ENCODE assay signal across 29 cellular contexts in the genomic region with DNA sequence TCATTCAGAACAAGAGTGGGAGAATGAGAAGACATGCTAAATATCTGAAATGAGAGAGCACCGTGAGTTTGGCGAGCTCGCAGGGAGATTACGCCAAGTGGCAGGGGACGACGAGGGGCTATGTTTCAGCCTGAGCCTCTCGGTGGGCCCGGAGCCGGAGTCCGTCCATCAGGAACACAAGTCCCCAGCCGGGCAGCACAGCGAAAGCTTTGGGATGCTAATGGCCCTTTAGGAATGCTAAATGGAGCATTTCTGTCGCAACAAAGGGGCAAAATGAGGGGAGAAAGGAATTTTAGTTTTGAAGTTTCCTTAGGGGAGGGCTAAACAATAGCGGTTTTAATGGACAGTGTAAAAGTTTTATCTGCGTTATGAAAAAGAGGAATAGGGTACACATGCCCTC. TPM values are rescaled to one million over a fixed set of nuclear protein-coding genes. Genes with fewer than 3 reads are reported as not detected.
DNase-seq lines count a peak whose midpoint lies in the region; ATAC-seq and TF ChIP-seq lines count a peak whose summit lies in the region.
"Had no signal": no experiment of that assay in that cellular context is flagged by ENCODE, and none has a peak within 500 bp of the region (broad histone marks: within the 10 kb centered on the region; RNA-seq: fewer than 3 reads in every experiment).

No MANE protein-coding gene starts in this region.

- H4K5ac ChIP-seq in H9 (ENCODE audit: insufficient read length, low read depth, low read length) = no peak overlapping the region

- H3K4me1 Mint-ChIP-seq in H9 (peaks cover 54 to 58% of the 10 kb centered on the region in 2 experiments), WTC11 (peaks cover 53% of the 10 kb centered on the region), neural progenitor cell (peaks cover 36% of the 10 kb centered on the region)
- H3K4me1 Mint-ChIP-seq: activated CD4-positive, alpha-beta memory T cell treated with anti-CD3 and anti-CD28 coated beads, Interleukin-2, amount 10 ng/mL, durations not matched to agents 7 days and 5 days; stimulated activated naive CD8-positive, alpha-beta T cell treated with anti-CD3 and anti-CD28 coated beads, Interleukin-15, amount 100 ng/mL, for 72 hours had no signal

- H3K23ac ChIP-seq in H9 (ENCODE audit: insufficient read length, low read depth, low read length) = no peak overlapping the region

- H2BK15ac ChIP-seq in H9 (ENCODE audit: low read depth, low read length) = no peak overlapping the region

- H3K36me3 ChIP-seq in neural progenitor cell = no peaks in the 10 kb centered on the region
- H3K36me3 ChIP-seq: BE2C, spleen, thoracic aorta, uterus had no signal

- peak overlapping the region; percentile 16 for H3K4me3 ChIP-seq in neural progenitor cell
- H3K4me3 ChIP-seq: gastroesophageal sphincter, GM12878, spleen, thoracic aorta, uterus had no signal

- no peak overlapping the region for H4K91ac ChIP-seq in H9 (ENCODE audit: insufficient read length, low read depth, low read length)

- H3K27me3 ChIP-seq in H9 (ENCODE audit: insufficient read depth, low read length) = peaks cover 14% of the 10 kb centered on the region; the same call in 1 of the 2 replicates
- peaks cover 28% of the 10 kb centered on the region for H3K27me3 ChIP-seq in neural progenitor cell
- H3K27me3 ChIP-seq: BE2C, gastroesophageal sphincter, uterus had no signal

- no peak overlapping the region for H3K4ac ChIP-seq in H9 (ENCODE audit: low read depth, low read length)

- no peak overlapping the region for H3T11ph ChIP-seq in H9 (ENCODE audit: low read length)

- peaks cover 46% of the 10 kb centered on the region for H3F3A ChIP-seq in neural progenitor cell (ENCODE audit: low read depth)

- peak; percentile 93 for DNase-seq in H9
- peak; percentile 83 for DNase-seq in WTC11 (ENCODE audit: low spot score)
- DNase-seq in iPS DF 19.7 (ENCODE audit: low read depth, low spot score) = peak; percentile 78
- peak; percentile 88 for DNase-seq in neural progenitor cell (ENCODE audit: low spot score)
- DNase-seq in COR-L47 (lab: John Stamatoyannopoulos, UW) = no peak
- DNase-seq in left lobe of liver (ENCODE audit: low spot score) = no peak
- DNase-seq: ACHN; activated CD4-positive, alpha-beta memory T cell treated with anti-CD3 and anti-CD28 coated beads, Interleukin-2, amount 10 ng/mL, durations not matched to agents 7 days and 5 days; amygdala; BE2C; CD8-positive, alpha-beta T cell; DMS 273 treated with DMSO at 0.1 percent for 48 hours; HCEC 1CT; left cardiac atrium; mammary epithelial cell; NCI-H1436 treated with DMSO at 0.1 percent for 48 hours; NCI-H446; NCI-H774; right cardiac atrium; spleen; stimulated activated CD4-positive, alpha-beta T cell treated with anti-CD3 and anti-CD28 coated beads, Interleukin-2, amount 100 ng/mL, for 48 hours; stimulated activated naive CD8-positive, alpha-beta T cell treated with anti-CD3 and anti-CD28 coated beads, Interleukin-15, amount 100 ng/mL, for 72 hours; SW 1271; uterus had no signal

- POLR2A ChIA-PET in WTC11 (lab: Charles Lee) = no interaction called here

- no peak for TF ChIP-seq CTCF in H9 (conservative IDR thresholded peaks at IDR 0.05)
- no peak for TF ChIP-seq CTCF in WTC11 (IDR thresholded peaks at IDR 0.05)
- no peak for TF ChIP-seq CTCF in neural progenitor cell (IDR thresholded peaks at IDR 0.05)

- H3K9me3 ChIP-seq in H9 (ENCODE audit: control insufficient read depth, low read depth, low read length) (no peaks in the 10 kb centered on the region), neural progenitor cell (ENCODE audit: low read depth) (peaks cover 5% of the 10 kb centered on the region)
- H3K9me3 ChIP-seq: BE2C, spleen, thoracic aorta, uterus had no signal

- no peak overlapping the region for H3K56ac ChIP-seq in H9 (ENCODE audit: insufficient read length, low read depth, low read length)

- H3K4me2 ChIP-seq in H9 (ENCODE audit: insufficient read depth, insufficient read length, low read length) (peak overlapping the region; percentile 19), neural progenitor cell (peak overlapping the region; percentile 66)

- H3K9ac ChIP-seq in H9 (ENCODE audit: extremely low read depth, insufficient read length, low read length) = no peak overlapping the region
- no peak overlapping the region for H3K9ac ChIP-seq in neural progenitor cell

- no peak overlapping the region for H2BK120ac ChIP-seq in H9 (ENCODE audit: low read depth, low read length, poor library complexity, severe bottlenecking)

- H3K9me3 Mint-ChIP-seq in H9 (peaks cover 4 to 6% of the 10 kb centered on the region in 2 experiments), WTC11 (peaks cover 5% of the 10 kb centered on the region), neural progenitor cell (no peaks in the 10 kb centered on the region)
- H3K9me3 Mint-ChIP-seq: activated CD4-positive, alpha-beta memory T cell treated with anti-CD3 and anti-CD28 coated beads, Interleukin-2, amount 10 ng/mL, durations not matched to agents 7 days and 5 days; CD8-positive, alpha-beta T cell; stimulated activated naive CD8-positive, alpha-beta T cell treated with anti-CD3 and anti-CD28 coated beads, Interleukin-15, amount 100 ng/mL, for 72 hours had no signal

- no peak overlapping the region for H2BK20ac ChIP-seq in H9 (ENCODE audit: low read depth, low read length, poor library complexity, severe bottlenecking)

- no peaks in the 10 kb centered on the region for H3K79me1 ChIP-seq in H9 (ENCODE audit: insufficient read depth, low read depth, low read length, poor library complexity, severe bottlenecking)

- H3K27me3 Mint-ChIP-seq in H9 (ENCODE audit: low read depth) (peaks cover 78% of the 10 kb centered on the region), WTC11 (ENCODE audit: low read depth) (peaks cover 59% of the 10 kb centered on the region), neural progenitor cell (ENCODE audit: insufficient read depth, low read depth) (peaks cover 26% of the 10 kb centered on the region)
- H3K27me3 Mint-ChIP-seq: activated CD4-positive, alpha-beta memory T cell treated with anti-CD3 and anti-CD28 coated beads, Interleukin-2, amount 10 ng/mL, durations not matched to agents 7 days and 5 days had no signal

- H3K4me1 ChIP-seq in H9 (ENCODE audit: insufficient read depth, low read length) = peaks cover 11% of the 10 kb centered on the region; the same call in 1 of the 2 replicates
- peaks cover 42% of the 10 kb centered on the region for H3K4me1 ChIP-seq in neural progenitor cell
- H3K4me1 ChIP-seq: BE2C, spleen, uterus had no signal

- peak overlapping the region; percentile 31 for H3K18ac ChIP-seq in H9 (ENCODE audit: insufficient read length, low read depth, low read length)

- H3K4me3 Mint-ChIP-seq in H9 = peak overlapping the region; percentile 39 to 67
- H3K4me3 Mint-ChIP-seq in WTC11 = peak overlapping the region; percentile 56
- peak overlapping the region; percentile 28 for H3K4me3 Mint-ChIP-seq in neural progenitor cell
- H3K4me3 Mint-ChIP-seq: activated CD4-positive, alpha-beta memory T cell treated with anti-CD3 and anti-CD28 coated beads, Interleukin-2, amount 10 ng/mL, durations not matched to agents 7 days and 5 days; CD8-positive, alpha-beta T cell; stimulated activated naive CD8-positive, alpha-beta T cell treated with anti-CD3 and anti-CD28 coated beads, Interleukin-15, amount 100 ng/mL, for 72 hours had no signal

- H3K79me2 ChIP-seq in H9 (ENCODE audit: insufficient read depth, low read length) (no peaks in the 10 kb centered on the region), neural progenitor cell (ENCODE audit: low read depth) (no peaks in the 10 kb centered on the region)

- CTCF ChIA-PET in WTC11 (lab: Charles Lee) = interaction anchor here (1.4 kb wide), 1 partner anchor 8 kb away, joined by 3 read pairs; no protein-coding TSS in a partner anchor

- H3K36me3 Mint-ChIP-seq in H9 (ENCODE audit: insufficient read depth in 1 of 3, low read depth in 3 of 3) (peaks cover 2 to 6% (median 2%) of the 10 kb centered on the region in 3 experiments; a peak in 5 of 7 replicates), WTC11 (peaks cover 8% of the 10 kb centered on the region), neural progenitor cell (no peaks in the 10 kb centered on the region)
- H3K36me3 Mint-ChIP-seq: CD8-positive, alpha-beta T cell had no signal

- no peak overlapping the region for H2BK12ac ChIP-seq in H9 (ENCODE audit: insufficient read length, low read depth, low read length)

- H3K23me2 ChIP-seq in H9 (ENCODE audit: insufficient read length, low read depth, low read length, poor library complexity, severe bottlenecking) = no peaks in the 10 kb centered on the region

- no peak overlapping the region for H2BK5ac ChIP-seq in H9 (ENCODE audit: insufficient read length, low read length)

- no peak overlapping the region for H4K8ac ChIP-seq in H9 (replicated peaks; ENCODE audit: insufficient read length, low read depth, low read length)

- H3K27ac ChIP-seq in H9 (ENCODE audit: insufficient read length, low read depth, low read length) = no peak overlapping the region
- H3K27ac ChIP-seq in neural progenitor cell = peak overlapping the region; percentile 42
- H3K27ac ChIP-seq: gastroesophageal sphincter, spleen, thoracic aorta, uterus had no signal

- H2AK5ac ChIP-seq in H9 (ENCODE audit: insufficient read length, low read length) = no peak overlapping the region

- peak overlapping the region; percentile 4; the same call in 1 of the 2 replicates for H3K14ac ChIP-seq in H9 (ENCODE audit: insufficient read depth, low read length)

- peak overlapping the region in 2 of 3 experiments; percentile 27 to 91; a peak in 3 of 7 replicates for H3K27ac Mint-ChIP-seq in H9
- peak overlapping the region; percentile 92 for H3K27ac Mint-ChIP-seq in WTC11
- H3K27ac Mint-ChIP-seq in neural progenitor cell = no peak overlapping the region
- H3K27ac Mint-ChIP-seq: activated CD4-positive, alpha-beta memory T cell treated with anti-CD3 and anti-CD28 coated beads, Interleukin-2, amount 10 ng/mL, durations not matched to agents 7 days and 5 days; CD8-positive, alpha-beta T cell had no signal

- H4K20me1 ChIP-seq in H9 (ENCODE audit: control insufficient read depth, insufficient read depth, insufficient read length) (no peaks in the 10 kb centered on the region), neural progenitor cell (ENCODE audit: low read depth) (peaks cover 15% of the 10 kb centered on the region)

- no peak overlapping the region for H2AFZ ChIP-seq in H9 (ENCODE audit: low read length)
- H2AFZ ChIP-seq in neural progenitor cell (replicated peaks) = peak overlapping the region; percentile 38

- no CpG with 5 or more reads among the region's 15 CpGs for WGBS in H9 (ENCODE audit: extremely low coverage, insufficient read length, low lambda C conversion rate)

- ATAC-seq in WTC11 (peak; percentile 90), left lobe of liver (no peak), HG03469 (IDR thresholded peaks at IDR 0.05; ENCODE audit: unreplicated experiment) (no peak)
- ATAC-seq: activated naive CD4-positive, alpha-beta T cell treated with anti-CD3 and anti-CD28 coated beads, Interleukin-2, amount 50 U/mL, for 72 hours; CD8-positive, alpha-beta T cell; gastroesophageal sphincter; GM12878; left cardiac atrium; right cardiac atrium; stimulated activated naive CD8-positive, alpha-beta T cell treated with anti-CD3 and anti-CD28 coated beads, Interleukin-15, amount 100 ng/mL, for 72 hours had no signal

RNA-seq across cellular contexts. Expression of gene NTN1, which starts 33.3 kb away (rescaled TPM):
- 1.2 and 1.3 TPM in 2 replicates for total RNA-seq in H9 (2021)
- 3.0 to 5.5 TPM (median 3.1 TPM) in 3 replicates for total RNA-seq in WTC11 (2021)
- total RNA-seq in neural progenitor cell (ENCODE audit: low replicate concordance) = 0.45 and 2.4 TPM in 2 replicates
- total RNA-seq in left lobe of liver = 11.5 TPM
- total RNA-seq: activated CD4-positive, alpha-beta memory T cell treated with anti-CD3 and anti-CD28 coated beads, Interleukin-2, amount 10 ng/mL, durations not matched to agents 7 days and 5 days had no signal

Comparison
In these comparisons a context has a peak if more than half of its experiments do, and no peak if none do; other contexts are left out.
1. DNase-seq: peak in H9 (single experiment), WTC11 (single experiment), iPS DF 19.7 (single experiment) and neural progenitor cell (single experiment); none in COR-L47 (single experiment) and left lobe of liver (single experiment).
2. Peak in every context shown above with its lines, with median percentiles within 50 percentile points of each other: H3K4me3 Mint-ChIP-seq.